Comparison of ENCODE assay signal across 8 cellular contexts in the genomic region with DNA sequence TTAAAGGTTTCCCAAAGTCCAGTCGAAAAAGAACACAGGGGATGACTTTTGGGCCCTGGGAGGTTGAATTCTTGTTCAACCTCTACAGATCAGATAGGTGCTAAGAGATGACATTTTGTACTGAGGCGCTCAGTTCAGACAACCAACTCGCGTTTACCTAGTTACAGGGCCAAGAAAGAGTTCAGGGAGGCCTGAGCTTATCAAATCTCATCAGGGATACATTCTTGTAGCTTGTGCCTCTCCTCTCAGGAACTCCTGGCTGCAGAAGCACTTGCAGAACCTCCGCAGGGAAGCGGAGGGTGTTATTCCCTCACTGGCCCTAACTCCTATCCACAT. TPM values are rescaled to one million over a fixed set of nuclear protein-coding genes. Genes with fewer than 3 reads are reported as not detected.
DNase-seq lines count a peak whose midpoint lies in the region; ATAC-seq and TF ChIP-seq lines count a peak whose summit lies in the region.

No MANE protein-coding gene starts in this region.

- no peaks in the 10 kb centered on the region; the same call in 1 of the 2 replicates for H3K9me2 ChIP-seq in GM23338 (ENCODE audit: insufficient read depth)

- peaks cover 29% of the 10 kb centered on the region for H4K20me1 ChIP-seq in GM23338 (replicated peaks; ENCODE audit: insufficient read depth)

- no peaks in the 10 kb centered on the region for H3K9me3 Mint-ChIP-seq in GM23338

- peaks cover 9% of the 10 kb centered on the region; the same call in 2 of the 3 replicates for H3K4me1 Mint-ChIP-seq in GM23338

- H3K36me3 ChIP-seq in GM23338 (ENCODE audit: insufficient read depth) (peaks cover 21% of the 10 kb centered on the region), WERI-Rb-1 (peaks cover 40% of the 10 kb centered on the region), left ventricle myocardium inferior (peaks cover 46% of the 10 kb centered on the region), skeletal muscle tissue (ENCODE audit: control insufficient read depth in 3 of 3, insufficient read depth in 3 of 3, low read length in 3 of 3) (peaks cover 21 to 35% (median 34%) of the 10 kb centered on the region in 3 donors)

- intact Hi-C loops in left ventricle myocardium inferior (cut with micrococcal nuclease) = no loop called here

- H3K27me3 Mint-ChIP-seq in GM23338 (ENCODE audit: insufficient read depth, low read depth, poor library complexity) = peaks cover 5% of the 10 kb centered on the region

- H3K9me3 ChIP-seq in WERI-Rb-1 (ENCODE audit: severe bottlenecking) (no peaks in the 10 kb centered on the region), left ventricle myocardium inferior (replicated peaks) (peaks cover 46% of the 10 kb centered on the region), skeletal muscle tissue (ENCODE audit: control insufficient read depth in 3 of 3, low read length in 3 of 3) (peaks cover 0 to 7% (median 2%) of the 10 kb centered on the region in 3 donors)

- peaks cover 4% of the 10 kb centered on the region; the same call in 1 of the 2 replicates for H3K4me1 ChIP-seq in GM23338 (ENCODE audit: insufficient read depth)
- H3K4me1 ChIP-seq in left ventricle myocardium inferior = peaks cover 44% of the 10 kb centered on the region
- H3K4me1 ChIP-seq in skeletal muscle tissue (ENCODE audit: control insufficient read depth in 3 of 3, insufficient read depth in 3 of 3, low read length in 3 of 3) = peaks cover 10 to 29% (median 13%) of the 10 kb centered on the region in 3 donors

- DNase-seq in GM23338 (ENCODE audit: low spot score) = no peak
- no peak for DNase-seq in WERI-Rb-1
- DNase-seq in left ventricle myocardium inferior = no peak
- DNase-seq in G401 (ENCODE audit: low spot score) = no peak
- no peak for DNase-seq in putamen (ENCODE audit: low spot score)

- peaks cover 41% of the 10 kb centered on the region for H3K79me2 ChIP-seq in GM23338 (replicated peaks; ENCODE audit: insufficient read depth)

- peak overlapping the region; percentile 96 to 97 (median 97) for H3K9ac ChIP-seq in skeletal muscle tissue (ENCODE audit: low read depth in 1 of 3, low read length in 3 of 3)

- peaks cover 6% of the 10 kb centered on the region; the same call in 1 of the 2 replicates for H3F3A ChIP-seq in GM23338 (replicated peaks; ENCODE audit: low read depth)

- H3K27me3 ChIP-seq in GM23338 (ENCODE audit: insufficient read depth) (no peaks in the 10 kb centered on the region), WERI-Rb-1 (ENCODE audit: insufficient read depth, low read depth, severe bottlenecking) (no peaks in the 10 kb centered on the region), left ventricle myocardium inferior (ENCODE audit: low read depth) (no peaks in the 10 kb centered on the region), skeletal muscle tissue (ENCODE audit: control insufficient read depth in 3 of 3, insufficient read depth in 3 of 3, low read length in 3 of 3) (no peaks in the 10 kb centered on the region)

- no peak for ATAC-seq in GM23338
- no peak for ATAC-seq in GM18517 (IDR thresholded peaks at IDR 0.05; ENCODE audit: unreplicated experiment)
- no peak for ATAC-seq in HG03354 (IDR thresholded peaks at IDR 0.05; ENCODE audit: poor library complexity, severe bottlenecking, unreplicated experiment)

- H3K27ac ChIP-seq in GM23338 (ENCODE audit: low read depth) (no peak overlapping the region), WERI-Rb-1 (peak overlapping the region; percentile 70), left ventricle myocardium inferior (replicated peaks) (peak overlapping the region; percentile 91), skeletal muscle tissue (ENCODE audit: low read depth, low read length) (peak overlapping the region; percentile 85)

- in situ Hi-C loops in G401 (cut with HindIII; ENCODE audit: low sequenced_read_pairs) = no loop called here

- peak overlapping the region; percentile 96 for H3K4me2 ChIP-seq in GM23338

- H3K4me3 Mint-ChIP-seq in GM23338 = peak overlapping the region; percentile 90

- no peak for TF ChIP-seq CTCF in GM23338 (conservative IDR thresholded peaks at IDR 0.05; ENCODE audit: low read depth in 2 of 2)
- no peak for TF ChIP-seq CTCF in WERI-Rb-1 (IDR thresholded peaks at IDR 0.05; ENCODE audit: low read depth, low read length)
- no peak for TF ChIP-seq CTCF in left ventricle myocardium inferior (IDR thresholded peaks at IDR 0.05; ENCODE audit: borderline replicate concordance)

- 0 out of 2 replicates have a peak overlapping the region, but pooled peaks have one; percentile 79 for H2AFZ ChIP-seq in GM23338

- peak overlapping the region; percentile 92; the same call in 1 of the 2 replicates for H3K27ac Mint-ChIP-seq in GM23338

- H3K36me3 Mint-ChIP-seq in GM23338 (ENCODE audit: low read depth) = peaks cover 45% of the 10 kb centered on the region

- peak overlapping the region; percentile 87 for H3K4me3 ChIP-seq in GM23338
- peak overlapping the region; percentile 91 for H3K4me3 ChIP-seq in WERI-Rb-1 (ENCODE audit: low read depth, low read length)
- peak overlapping the region; percentile 90 for H3K4me3 ChIP-seq in left ventricle myocardium inferior
- peak overlapping the region; percentile 93 to 99 (median 96) for H3K4me3 ChIP-seq in skeletal muscle tissue (ENCODE audit: low read length in 3 of 3)

TF ChIP-seq in GM23338, 12 proteins besides CTCF, POLR2A, EP300 and RAD21 (continues in another document):
- TF ChIP-seq POLR2AphosphoS5 (IDR thresholded peaks at IDR 0.05; ENCODE audit: low read depth) (no peak), JUNB (IDR thresholded peaks at IDR 0.05; ENCODE audit: unreplicated experiment) (no peak), CREB1 (CRISPR knock-in tag; IDR thresholded peaks at IDR 0.05; ENCODE audit: low read depth) (no peak)

RNA-seq across cellular contexts. Expression of a gene that starts 0.8 kb away (rescaled TPM):
- total RNA-seq in GM23338 (2014; rRNA removed; shearing (Covaris generic)) = 19.4 and 22.6 TPM in 2 replicates
- 4.7 and 5.9 TPM in 2 replicates for polyA plus RNA-seq in GM23338 (2016; fragmentation: Nextera tagmentation; extraction: Ambion mirVana)
- total RNA-seq in left ventricle myocardium inferior (12.9 TPM), skeletal muscle tissue (18.3 TPM)
- 10.8 and 11.0 TPM in 2 replicates for total RNA-seq in G401 (2014; rRNA removed; shearing (Covaris generic))

RNA-seq across cellular contexts. Expression of a gene that starts 20.0 kb away (rescaled TPM):
- total RNA-seq in GM23338 (2014; rRNA removed; shearing (Covaris generic)) = 6.6 and 6.7 TPM in 2 replicates
- 2.9 and 3.3 TPM in 2 replicates for polyA plus RNA-seq in GM23338 (2016; fragmentation: Nextera tagmentation; extraction: Ambion mirVana)
- 9.3 TPM for total RNA-seq in left ventricle myocardium inferior
- 15.1 TPM for total RNA-seq in skeletal muscle tissue
- total RNA-seq in G401 (2014; rRNA removed; shearing (Covaris generic)) = not detected in 2 replicates

RNA-seq across cellular contexts. Expression of a gene that starts 22.0 kb away (rescaled TPM):
- 12.5 and 16.9 TPM in 2 replicates for total RNA-seq in GM23338 (2014; rRNA removed; shearing (Covaris generic))
- 5.2 and 7.2 TPM in 2 replicates for polyA plus RNA-seq in GM23338 (2016; fragmentation: Nextera tagmentation; extraction: Ambion mirVana)
- 12.0 TPM for total RNA-seq in left ventricle myocardium inferior
- total RNA-seq in skeletal muscle tissue = 27.1 TPM
- 11.3 and 20.8 TPM in 2 replicates for total RNA-seq in G401 (2014; rRNA removed; shearing (Covaris generic))

RNA-seq across cellular contexts. Expression of a gene that starts 38.4 kb away (rescaled TPM):
- total RNA-seq in GM23338 (2014; rRNA removed; shearing (Covaris generic)) = 7.3 and 10.1 TPM in 2 replicates
- polyA plus RNA-seq in GM23338 (2016; fragmentation: Nextera tagmentation; extraction: Ambion mirVana) = 4.4 and 5.1 TPM in 2 replicates
- total RNA-seq in left ventricle myocardium inferior = 4.8 TPM
- total RNA-seq in skeletal muscle tissue = 7.3 TPM
- not detected in 2 replicates for total RNA-seq in G401 (2014; rRNA removed; shearing (Covaris generic))
